ENCODE assay signal across 8 cellular contexts in genomic region chrX:153599192-153600031, GRCh38.
DNase-seq lines count a peak whose midpoint lies in the region; ATAC-seq and TF ChIP-seq lines count a peak whose summit lies in the region.

No MANE protein-coding gene starts in this region.

- DNase-seq in GM13977 (ENCODE audit: low spot score): peak; percentile 96
- DNase-seq in NCI-H146 treated with DMSO at 0.1 percent for 48 hours (lab: John Stamatoyannopoulos, UW; ENCODE audit: unreplicated experiment): peak; percentile 42
- peak; percentile 72 for DNase-seq in T-helper 9 cell
- DNase-seq in astrocyte of the cerebellum (ENCODE audit: low read depth): peak; percentile 56
- DNase-seq in hippocampal formation (lab: John Stamatoyannopoulos, UW): peak; percentile 61 to 83
- peak; percentile 38 for DNase-seq in retinal pigment epithelial cell (ENCODE audit: low read depth)
- no peak for DNase-seq in OCI-M2 (lab: John Stamatoyannopoulos, UW; ENCODE audit: unreplicated experiment)

- ATAC-seq in HG02852 (IDR thresholded peaks at IDR 0.05; ENCODE audit: unreplicated experiment): peak; percentile 72

- no peak for TF ChIP-seq CTCF in GM13977 (IDR thresholded peaks at IDR 0.05; ENCODE audit: extremely low read depth, insufficient read depth, missing control alignments)
- TF ChIP-seq CTCF in astrocyte of the cerebellum (IDR thresholded peaks at IDR 0.05; ENCODE audit: low read depth, low read length, missing control alignments): no peak
- no peak for TF ChIP-seq CTCF in retinal pigment epithelial cell (conservative IDR thresholded peaks at IDR 0.05; ENCODE audit: low read depth, low read length)

- in situ Hi-C loops in GM13977 (cut with MboI; ENCODE audit: low pct_unique_long_range_greater_than_20kb, low sequenced_read_pairs, unreplicated experiment) (no loop called here), astrocyte of the cerebellum (cut with HindIII; ENCODE audit: low sequenced_read_pairs) (no loop called here)

- H3K4me3 ChIP-seq in astrocyte of the cerebellum (ENCODE audit: low read depth, low read length) (peak overlapping the region; percentile 63), retinal pigment epithelial cell (ENCODE audit: low read length) (peak overlapping the region; percentile 62)
